13 cellular contexts compared by ENCODE assay signal in the genomic region with DNA sequence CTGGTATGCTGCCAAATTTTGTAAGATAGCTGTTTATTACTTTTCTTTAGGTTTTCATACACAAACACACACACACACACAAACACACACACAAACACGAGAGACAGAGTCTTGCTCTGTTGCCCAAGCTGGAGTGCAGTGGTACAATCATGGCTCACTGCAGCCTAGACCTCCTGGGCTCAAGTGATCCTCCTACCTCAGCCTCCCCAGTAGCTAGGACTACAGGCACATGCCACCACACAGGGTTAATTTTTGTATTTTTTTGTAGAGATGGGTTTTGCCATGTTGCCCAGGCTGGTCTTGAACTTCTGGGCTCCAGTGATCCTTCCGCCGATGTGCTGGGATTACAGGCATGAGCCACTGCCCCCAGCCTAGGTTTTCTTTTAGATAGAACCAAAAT. TPM values are rescaled to one million over a fixed set of nuclear protein-coding genes. Genes with fewer than 3 reads are reported as not detected.
"Had no signal": no experiment of that assay in that cellular context is flagged by ENCODE, and none has a peak within 500 bp of the region (broad histone marks: within the 10 kb centered on the region; RNA-seq: fewer than 3 reads in every experiment).

No MANE protein-coding gene starts in this region.

RNA-seq across cellular contexts. Expression of a gene that starts 42.2 kb away (rescaled TPM):
- total RNA-seq: activated CD4-positive, alpha-beta memory T cell treated with anti-CD3 and anti-CD28 coated beads, Interleukin-2, amount 10 ng/mL, durations not matched to agents 7 days and 5 days; activated CD4-positive, alpha-beta T cell treated with anti-CD3 and anti-CD28 coated beads for 36 hours; activated T-cell treated with anti-CD3 and anti-CD28 coated beads, Interleukin-2, amount 50 U/mL, for 4 hours; adrenal gland; cardiac muscle cell; endodermal cell; esophagus mucosa; lung microvascular endothelial cell; naive thymus-derived CD4-positive, alpha-beta T cell; renal cortical epithelial cell; SJSA1; testis; uterus had no signal
- polyA plus RNA-seq: adrenal gland; cardiac muscle cell; naive thymus-derived CD4-positive, alpha-beta T cell had no signal
